Comparison of ENCODE assay signal across 8 cellular contexts in the genomic region with DNA sequence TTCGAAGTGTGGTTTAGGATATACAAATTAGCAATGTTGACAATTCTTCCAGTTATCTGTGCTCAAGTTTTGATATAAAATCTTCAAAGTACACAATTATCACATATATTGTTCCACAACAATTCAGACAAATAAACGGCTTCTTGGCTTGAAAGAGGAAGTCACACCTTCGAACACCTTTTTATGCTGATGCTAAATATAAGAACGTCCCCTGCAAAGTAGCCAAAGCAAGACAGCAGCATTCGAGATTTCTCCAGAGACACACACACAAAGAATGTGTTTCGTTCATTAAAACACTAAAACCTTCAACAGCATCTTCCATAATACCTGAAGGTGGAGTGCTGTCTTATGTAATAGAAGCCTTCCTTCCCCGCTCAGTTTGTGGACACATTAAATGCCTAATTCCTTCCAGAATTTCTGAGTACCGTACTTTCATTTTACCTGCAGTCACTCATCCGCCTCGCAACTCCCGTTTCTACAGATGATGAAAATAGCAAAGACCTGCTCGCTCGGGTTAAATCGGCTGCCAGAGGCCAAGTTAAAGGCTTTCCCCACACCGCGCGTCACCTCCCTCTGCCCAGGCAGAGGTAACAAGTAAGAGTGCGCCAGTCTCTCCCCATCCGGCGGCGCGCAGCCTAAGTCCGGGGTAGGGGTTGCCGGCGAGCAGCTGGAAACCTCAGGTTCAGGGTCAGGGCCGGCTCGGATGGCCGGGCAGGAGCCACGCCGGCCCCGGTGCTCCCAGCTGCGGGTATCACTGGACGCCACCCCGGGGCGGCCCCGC. TPM values are rescaled to one million over a fixed set of nuclear protein-coding genes. Genes with fewer than 3 reads are reported as not detected.
DNase-seq lines count a peak whose midpoint lies in the region; ATAC-seq and TF ChIP-seq lines count a peak whose summit lies in the region.

No MANE protein-coding gene starts in this region.

- H3K27me3 Mint-ChIP-seq in activated CD8-positive, alpha-beta T cell treated with anti-CD3 and anti-CD28 coated beads for 36 hours, result peaks cover 39% of the 10 kb centered on the region

- H3K4me3 ChIP-seq in GM12864 (ENCODE audit: low read depth, low read length) (peak overlapping the region; percentile 40), H7 (ENCODE audit: insufficient read depth, low read depth, low read length) (peak overlapping the region; percentile 68), NB4 (ENCODE audit: low read depth, low read length) (peak overlapping the region; percentile 33), esophagus (ENCODE audit: low read depth in 1 of 2, low read length in 2 of 2) (peak overlapping the region; percentile 65 to 69), subcutaneous abdominal adipose tissue (ENCODE audit: low read depth in 1 of 5, low read length in 5 of 5) (peak overlapping the region; percentile 49 to 66 (median 63))

- TF ChIP-seq CTCF in GM12864 (IDR thresholded peaks at IDR 0.05; ENCODE audit: low read depth, low read length, missing control alignments) (no peak), NB4 (IDR thresholded peaks at IDR 0.05; ENCODE audit: low read depth, low read length) (no peak)
- no peak for TF ChIP-seq CTCF in activated CD8-positive, alpha-beta T cell treated with anti-CD3 and anti-CD28 coated beads for 36 hours (IDR thresholded peaks at IDR 0.05)

- H3K27me3 ChIP-seq in H7 (ENCODE audit: control insufficient read depth, insufficient read depth, low read length), result peaks cover 15% of the 10 kb centered on the region
- no peaks in the 10 kb centered on the region for H3K27me3 ChIP-seq in esophagus (ENCODE audit: control insufficient read depth in 1 of 2, insufficient read depth in 2 of 2, low read length in 2 of 2)
- peaks cover 4 to 36% (median 20%) of the 10 kb centered on the region in 5 donors for H3K27me3 ChIP-seq in subcutaneous abdominal adipose tissue (ENCODE audit: control insufficient read depth in 5 of 5, insufficient read depth in 4 of 5, low read length in 5 of 5)

- POLR2A ChIA-PET in activated CD8-positive, alpha-beta T cell treated with anti-CD3 and anti-CD28 coated beads for 36 hours (lab: Charles Lee), result interaction anchor here (0.6 to 1.5 kb wide), 2 partner anchors 23 to 45 kb away, joined by 3 read pairs; no protein-coding TSS in a partner anchor

- 2% methylated on average over 32 to 36 of the region's 36 CpGs for WGBS in esophagus, 2 donors

- CTCF ChIA-PET in activated CD8-positive, alpha-beta T cell treated with anti-CD3 and anti-CD28 coated beads for 36 hours (lab: Charles Lee), result interaction anchor here (1.7 to 3.2 kb wide), 4 partner anchors 14 to 246 kb away, joined by 4 to 21 read pairs (median 10); no protein-coding TSS in a partner anchor

- intact Hi-C loops in activated CD8-positive, alpha-beta T cell treated with anti-CD3 and anti-CD28 coated beads for 36 hours (cut with micrococcal nuclease), result no loop called here

- no peak for DNase-seq in GM12864 (ENCODE audit: low read depth)
- peak; percentile 81 for DNase-seq in H7
- DNase-seq in NB4 (ENCODE audit: low read depth), result peak; percentile 57
- peak; percentile 74 for DNase-seq in activated CD8-positive, alpha-beta T cell treated with anti-CD3 and anti-CD28 coated beads for 36 hours
- peak; percentile 43 for DNase-seq in myocyte (ENCODE audit: low read depth)
- DNase-seq in COLO829 (ENCODE audit: low spot score), result no peak

- H3K27ac Mint-ChIP-seq in activated CD8-positive, alpha-beta T cell treated with anti-CD3 and anti-CD28 coated beads for 36 hours, result peak overlapping the region; percentile 32

- no peaks in the 10 kb centered on the region for H3K9me3 Mint-ChIP-seq in activated CD8-positive, alpha-beta T cell treated with anti-CD3 and anti-CD28 coated beads for 36 hours

- peak overlapping the region; percentile 89 for H3K4me3 Mint-ChIP-seq in activated CD8-positive, alpha-beta T cell treated with anti-CD3 and anti-CD28 coated beads for 36 hours

- peak overlapping the region in 1 of 2 donors; percentile 43 for H3K27ac ChIP-seq in esophagus (ENCODE audit: low read depth in 2 of 2, low read length in 1 of 2)
- H3K27ac ChIP-seq in subcutaneous abdominal adipose tissue (ENCODE audit: low read depth, low read length), result no peak overlapping the region

- H3K36me3 Mint-ChIP-seq in activated CD8-positive, alpha-beta T cell treated with anti-CD3 and anti-CD28 coated beads for 36 hours (ENCODE audit: low read depth), result peaks cover 7% of the 10 kb centered on the region

- ATAC-seq in activated CD8-positive, alpha-beta T cell treated with anti-CD3 and anti-CD28 coated beads for 36 hours, result peak; percentile 60

- peak overlapping the region in 2 of 5 donors; percentile 7 to 26 for H3K9ac ChIP-seq in subcutaneous abdominal adipose tissue (ENCODE audit: low read length in 5 of 5)

- peaks cover 21% of the 10 kb centered on the region for H3K4me1 Mint-ChIP-seq in activated CD8-positive, alpha-beta T cell treated with anti-CD3 and anti-CD28 coated beads for 36 hours (ENCODE audit: low read depth)

- H3K36me3 ChIP-seq in H7 (replicated peaks; ENCODE audit: control insufficient read depth, insufficient read depth, low read length), result no peaks in the 10 kb centered on the region
- no peaks in the 10 kb centered on the region for H3K36me3 ChIP-seq in esophagus (ENCODE audit: control insufficient read depth in 2 of 2, insufficient read depth in 2 of 2, low read length in 1 of 2)
- no peaks in the 10 kb centered on the region for H3K36me3 ChIP-seq in subcutaneous abdominal adipose tissue (ENCODE audit: control insufficient read depth in 5 of 5, insufficient read depth in 5 of 5, low read length in 5 of 5)

- H3K9me3 ChIP-seq in esophagus (ENCODE audit: control insufficient read depth in 2 of 2, insufficient read depth in 1 of 2, low read depth in 1 of 2, low read length in 1 of 2) (no peaks in the 10 kb centered on the region), subcutaneous abdominal adipose tissue (ENCODE audit: control insufficient read depth in 5 of 5, low read length in 5 of 5) (no peaks in the 10 kb centered on the region)

- H3K4me1 ChIP-seq in esophagus (ENCODE audit: control insufficient read depth in 2 of 2, insufficient read depth in 2 of 2, low read length in 1 of 2) (peaks cover 2 to 6% of the 10 kb centered on the region in 2 donors), subcutaneous abdominal adipose tissue (ENCODE audit: control insufficient read depth in 5 of 5, insufficient read depth in 5 of 5, low read length in 5 of 5) (peaks cover 5 to 19% (median 15%) of the 10 kb centered on the region in 5 donors)

- TF ChIP-seq POLR2A in NB4 (IDR thresholded peaks at IDR 0.05; ENCODE audit: extremely low read depth, insufficient read length), result no peak

RNA-seq across cellular contexts. Expression of a gene that starts 0.8 kb away (rescaled TPM):
- total RNA-seq in H7 (2014; rRNA removed; shearing (Covaris generic)), result 186 and 229 TPM in 2 replicates
- 10 to 100 TPM; 40.4 to 42.4 TPM for total RNA-seq in activated CD8-positive, alpha-beta T cell treated with anti-CD3 and anti-CD28 coated beads for 36 hours
- 10 to 100 TPM; 16.6 to 19.6 TPM for polyA plus RNA-seq in esophagus
- total RNA-seq in myocyte, result 23.6 and 26.9 TPM in 2 replicates
- polyA plus RNA-seq in myocyte (2012), result 401 TPM

Comparison
In these comparisons a context has a peak if more than half of its experiments do, and no peak if none do; other contexts are left out.
1. DNase-seq: peak in H7 (single experiment), NB4 (single experiment), activated CD8-positive, alpha-beta T cell treated with anti-CD3 and anti-CD28 coated beads for 36 hours (single experiment) and myocyte (single experiment); none in GM12864 (single experiment) and COLO829 (single experiment).
2. Peak in every context shown above with its lines, with median percentiles within 50 percentile points of each other: H3K4me3 ChIP-seq.